ENCODE assay signal across 8 cellular contexts in the genomic region with DNA sequence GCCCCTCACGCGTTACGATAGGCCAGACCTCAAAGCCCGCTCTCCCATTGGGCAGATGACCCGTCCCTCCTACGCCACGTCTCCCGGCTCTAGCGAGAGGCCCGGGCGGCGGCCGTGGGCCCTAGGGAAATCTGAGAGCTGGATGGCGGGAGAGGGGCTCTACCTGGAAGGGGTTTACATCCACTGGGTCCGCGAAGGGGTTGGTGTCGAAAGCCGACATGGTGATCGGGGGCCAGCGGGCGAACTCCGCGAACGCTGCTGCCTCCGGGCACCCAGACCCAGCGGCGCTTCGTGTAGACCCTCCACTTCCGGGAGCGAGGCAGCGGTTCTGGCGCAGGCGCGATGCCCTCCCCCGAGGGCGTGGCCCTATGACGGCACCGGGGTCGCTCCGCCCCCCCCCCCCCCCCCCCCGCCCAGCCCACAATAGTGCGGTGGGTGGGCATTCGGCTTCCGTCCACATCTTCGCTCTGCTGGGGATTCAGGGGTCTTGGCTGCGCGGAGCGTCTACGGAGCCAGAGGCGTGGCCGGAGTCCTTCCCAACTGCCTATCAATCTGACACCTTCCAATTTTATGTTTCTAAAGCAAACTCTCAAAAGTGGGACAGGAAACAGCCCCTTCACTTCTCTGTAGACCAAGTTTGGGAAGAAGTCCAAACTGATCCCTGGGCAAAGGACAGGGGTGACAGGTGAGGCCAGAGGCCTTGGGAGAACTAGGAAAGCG.
DNase-seq lines count a peak whose midpoint lies in the region; ATAC-seq and TF ChIP-seq lines count a peak whose summit lies in the region.

A gene with protein sequence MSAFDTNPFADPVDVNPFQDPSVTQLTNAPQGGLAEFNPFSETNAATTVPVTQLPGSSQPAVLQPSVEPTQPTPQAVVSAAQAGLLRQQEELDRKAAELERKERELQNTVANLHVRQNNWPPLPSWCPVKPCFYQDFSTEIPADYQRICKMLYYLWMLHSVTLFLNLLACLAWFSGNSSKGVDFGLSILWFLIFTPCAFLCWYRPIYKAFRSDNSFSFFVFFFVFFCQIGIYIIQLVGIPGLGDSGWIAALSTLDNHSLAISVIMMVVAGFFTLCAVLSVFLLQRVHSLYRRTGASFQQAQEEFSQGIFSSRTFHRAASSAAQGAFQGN (minus strand): TSS at position 330 of the 720 bp plus-strand sequence. CDS start 110 bp downstream, at position 220.

- DNase-seq in AML-193 (lab: John Stamatoyannopoulos, UW) (peak; percentile 83 to 88), NCI-H446 treated with DMSO at 0.1 percent for 48 hours (lab: John Stamatoyannopoulos, UW) (peak; percentile 78), islet precursor cell (peak; percentile 98)
- DNase-seq in central memory CD8-positive, alpha-beta T cell (ENCODE audit: low spot score in 2 of 2) = peak; percentile 88
- peak; percentile 82 for DNase-seq in stimulated activated CD4-positive, alpha-beta T cell treated with anti-CD3 and anti-CD28 coated beads, Interleukin-12 subunit alpha, Interleukin-12 subunit beta, amount 100 ng/mL, for 4 hours

- ATAC-seq in HG03378 (IDR thresholded peaks at IDR 0.05; ENCODE audit: unreplicated experiment) = peak; percentile 75
- peak; percentile 93 to 95 for ATAC-seq in activated CD4-positive, CD25-positive, alpha-beta regulatory T cell treated with anti-CD3 and anti-CD28 coated beads, Interleukin-2, amount 50 U/mL, for 24 hours
- peak; percentile 90 for ATAC-seq in central memory CD8-positive, alpha-beta T cell (replicated peaks; ENCODE audit: extremely low read depth, poor library complexity, severe bottlenecking)

- H3K4me1 Mint-ChIP-seq in central memory CD8-positive, alpha-beta T cell = peaks cover 46% of the 10 kb centered on the region

- H3K4me3 Mint-ChIP-seq in central memory CD8-positive, alpha-beta T cell = peak within 1 kb of the TSS; percentile 100

- H3K36me3 Mint-ChIP-seq in central memory CD8-positive, alpha-beta T cell (ENCODE audit: insufficient read depth) = peaks cover 14% of the 10 kb centered on the region

- TF ChIP-seq POLR2A in GM19099 (IDR thresholded peaks at IDR 0.05; ENCODE audit: extremely low read depth, insufficient read length, low read depth) = peak; percentile 94

- H3K9me3 Mint-ChIP-seq in central memory CD8-positive, alpha-beta T cell = no peaks in the 10 kb centered on the region

- H3K27me3 Mint-ChIP-seq in central memory CD8-positive, alpha-beta T cell = no peaks in the 10 kb centered on the region

- H3K27ac Mint-ChIP-seq in central memory CD8-positive, alpha-beta T cell (ENCODE audit: low read depth) = peak within 1 kb of the TSS; percentile 100

Comparison
In these comparisons a context has a peak if more than half of its experiments do, and no peak if none do; other contexts are left out.
1. Peak in every context shown above with its lines: DNase-seq and ATAC-seq.